ENCODE assay signal across 8 cellular contexts in genomic region chr22:37752189-37753061, GRCh38. TPM values are rescaled to one million over a fixed set of nuclear protein-coding genes. Genes with fewer than 3 reads are reported as not detected.
DNase-seq lines count a peak whose midpoint lies in the region; ATAC-seq, FAIRE-seq and TF ChIP-seq lines count a peak whose summit lies in the region.

No MANE protein-coding gene starts in this region.

- peak overlapping the region; percentile 58 for H3K4me2 ChIP-seq in IMR-90 (ENCODE audit: low read depth, low read length)
- H3K4me2 ChIP-seq in mammary epithelial cell (ENCODE audit: insufficient read depth, low read depth, low read length), result peak overlapping the region; percentile 56

- H4K91ac ChIP-seq in IMR-90 (ENCODE audit: insufficient read depth, low read depth, low read length), result peak overlapping the region; percentile 97

- H3K4me1 Mint-ChIP-seq in activated CD4-positive, alpha-beta T cell treated with anti-CD3 and anti-CD28 coated beads, Interleukin-2, amount 10 ng/mL, durations not matched to agents 7 days and 5 days, result peaks cover 16% of the 10 kb centered on the region
- peaks cover 10 to 22% (median 16%) of the 10 kb centered on the region in 4 donors for H3K4me1 Mint-ChIP-seq in naive thymus-derived CD8-positive, alpha-beta T cell

- H4K5ac ChIP-seq in IMR-90 (ENCODE audit: low read depth, low read length), result peak overlapping the region; percentile 36; the same call in 1 of the 2 replicates

- in situ Hi-C loops in IMR-90 (cut with MboI; ENCODE audit: low sequenced_read_pairs) (no loop called here), mammary epithelial cell (cut with MboI; ENCODE audit: low sequenced_read_pairs in 2 of 2) (no loop called here), GM13977 (cut with MboI; ENCODE audit: low pct_unique_long_range_greater_than_20kb, low sequenced_read_pairs, unreplicated experiment) (no loop called here)

- H3K56ac ChIP-seq in IMR-90 (ENCODE audit: extremely low read depth, insufficient read depth, low read length), result peak overlapping the region; percentile 36; the same call in 1 of the 2 replicates

- POLR2A ChIA-PET in IMR-90 (lab: Charles Lee; ENCODE audit: unreplicated experiment), result no interaction called here
- POLR2A ChIA-PET in activated CD4-positive, alpha-beta T cell treated with anti-CD3 and anti-CD28 coated beads, Interleukin-2, amount 10 ng/mL, durations not matched to agents 7 days and 5 days (lab: Charles Lee), result no interaction called here
- POLR2A ChIA-PET in naive thymus-derived CD8-positive, alpha-beta T cell (lab: Charles Lee), result interaction anchor here (0.9 kb wide), 1 partner anchor 9 kb away, joined by 3 read pairs; no protein-coding TSS in a partner anchor

- H3K4ac ChIP-seq in IMR-90 (ENCODE audit: low read depth, low read length), result peak overlapping the region; percentile 97

- BruUV-seq in IMR-90 (replicated peaks; lab: Mats Ljungman, UMichigan) (no TSS peak), mammary epithelial cell (replicated peaks; lab: Mats Ljungman, UMichigan) (no TSS peak)

- ATAC-seq in IMR-90 (ENCODE audit: low read depth) (peak; percentile 83), left lobe of liver (peak; percentile 79)
- ATAC-seq in naive thymus-derived CD8-positive, alpha-beta T cell, result no peak

- peaks cover 36% of the 10 kb centered on the region for H3K36me3 ChIP-seq in IMR-90 (ENCODE audit: control insufficient read depth, insufficient read depth, low read length)
- H3K36me3 ChIP-seq in mammary epithelial cell (ENCODE audit: insufficient read depth, low read length), result peaks cover 27% of the 10 kb centered on the region
- H3K36me3 ChIP-seq in thyroid gland, result peaks cover 21 to 24% of the 10 kb centered on the region in 2 donors

- peak overlapping the region; percentile 83 to 84 for H4K8ac ChIP-seq in IMR-90 (ENCODE audit: low read depth in 2 of 2, low read length in 2 of 2)

- H3K4me3 Mint-ChIP-seq in activated CD4-positive, alpha-beta T cell treated with anti-CD3 and anti-CD28 coated beads, Interleukin-2, amount 10 ng/mL, durations not matched to agents 7 days and 5 days, result no peak overlapping the region
- no peak overlapping the region for H3K4me3 Mint-ChIP-seq in naive thymus-derived CD8-positive, alpha-beta T cell

- TF ChIP-seq POLR2A in IMR-90 (IDR thresholded peaks at IDR 0.05; ENCODE audit: low read depth, low read length), result no peak
- TF ChIP-seq POLR2A in thyroid gland (IDR thresholded peaks at IDR 0.05), result peak in 1 of 2 donors; percentile 40
- no peak for TF ChIP-seq POLR2A in GM12891 (IDR thresholded peaks at IDR 0.05; ENCODE audit: low read depth, low read length)

- H3K9me3 Mint-ChIP-seq in activated CD4-positive, alpha-beta T cell treated with anti-CD3 and anti-CD28 coated beads, Interleukin-2, amount 10 ng/mL, durations not matched to agents 7 days and 5 days, result no peaks in the 10 kb centered on the region
- H3K9me3 Mint-ChIP-seq in naive thymus-derived CD8-positive, alpha-beta T cell, result no peaks in the 10 kb centered on the region

- FAIRE-seq in GM12891 (lab: Jason Lieb, UNC), result no peak

- peaks cover 26% of the 10 kb centered on the region for H3K9me1 ChIP-seq in IMR-90 (ENCODE audit: insufficient read depth, low read length)

- H2BK15ac ChIP-seq in IMR-90 (ENCODE audit: low read depth, low read length), result peak overlapping the region; percentile 97; the same call in 2 of the 3 replicates

- H3K27me3 ChIP-seq in IMR-90 (ENCODE audit: control insufficient read depth, insufficient read depth, low read length) (no peaks in the 10 kb centered on the region), mammary epithelial cell (ENCODE audit: insufficient read depth, low read length) (no peaks in the 10 kb centered on the region), thyroid gland (no peaks in the 10 kb centered on the region)

- H3K9me3 ChIP-seq in IMR-90 (ENCODE audit: control insufficient read depth, insufficient read depth, low read length) (no peaks in the 10 kb centered on the region), mammary epithelial cell (replicated peaks; ENCODE audit: insufficient read depth, low read length) (no peaks in the 10 kb centered on the region), thyroid gland (no peaks in the 10 kb centered on the region)

- H4K20me1 ChIP-seq in IMR-90 (ENCODE audit: insufficient read depth, low read length) (peaks cover 46% of the 10 kb centered on the region), mammary epithelial cell (ENCODE audit: insufficient read depth, low read length) (no peaks in the 10 kb centered on the region)

- peaks cover 68% of the 10 kb centered on the region for H3K79me2 ChIP-seq in mammary epithelial cell (ENCODE audit: insufficient read depth, low read length)

- H3K27ac Mint-ChIP-seq in activated CD4-positive, alpha-beta T cell treated with anti-CD3 and anti-CD28 coated beads, Interleukin-2, amount 10 ng/mL, durations not matched to agents 7 days and 5 days, result no peak overlapping the region
- no peak overlapping the region for H3K27ac Mint-ChIP-seq in naive thymus-derived CD8-positive, alpha-beta T cell

- H3K4me3 ChIP-seq in IMR-90 (ENCODE audit: insufficient read depth, low read depth, low read length) (no peak overlapping the region), mammary epithelial cell (replicated peaks in 1 of 3; ENCODE audit: insufficient read depth in 1 of 3, low read depth in 2 of 3, low read length in 3 of 3) (no peak overlapping the region), thyroid gland (replicated peaks in 1 of 3) (no peak overlapping the region)

- no peaks in the 10 kb centered on the region for H3K27me3 Mint-ChIP-seq in activated CD4-positive, alpha-beta T cell treated with anti-CD3 and anti-CD28 coated beads, Interleukin-2, amount 10 ng/mL, durations not matched to agents 7 days and 5 days
- no peaks in the 10 kb centered on the region for H3K27me3 Mint-ChIP-seq in naive thymus-derived CD8-positive, alpha-beta T cell

- 30% methylated on average over 5 of the region's 17 CpGs; no CpG with 5 or more reads in 1 of the 2 experiments for WGBS in IMR-90 (ENCODE audit: extremely low coverage in 2 of 2, insufficient read length in 1 of 2), 2 experiments
- 5% methylated on average over 12 of the region's 17 CpGs for WGBS in mammary epithelial cell (ENCODE audit: low coverage, missing lambda C conversion rate)
- WGBS in thyroid gland, 2 donors, result 16 to 19% methylated on average over 13 to 14 of the region's 17 CpGs

- intact Hi-C loops in IMR-90 (cut with micrococcal nuclease), result loop anchor here (1.0 kb wide), 1 partner anchor 129 kb away; no protein-coding TSS in a partner anchor
- intact Hi-C loops in mammary epithelial cell (cut with micrococcal nuclease), result loop anchor here (1.0 to 5.0 kb wide), 5 partner anchors 25 to 215 kb away; partner anchors contain the start of genes GCAT, GGA1 and LGALS1
- intact Hi-C loops in thyroid gland (cut with DNase I), result no loop called here

- peak overlapping the region; percentile 31 for H3K9ac ChIP-seq in IMR-90 (ENCODE audit: low read depth, low read length)
- H3K9ac ChIP-seq in mammary epithelial cell (ENCODE audit: insufficient read depth, low read length), result peak overlapping the region; percentile 36

- peak overlapping the region; percentile 93 for H2BK120ac ChIP-seq in IMR-90 (ENCODE audit: low read depth, low read length)

- peaks cover 52% of the 10 kb centered on the region for H3K4me1 ChIP-seq in IMR-90 (ENCODE audit: control insufficient read depth, insufficient read depth, low read length)
- peaks cover 80% of the 10 kb centered on the region for H3K4me1 ChIP-seq in mammary epithelial cell (ENCODE audit: insufficient read depth, low read length)
- H3K4me1 ChIP-seq in thyroid gland, result peaks cover 69 to 72% of the 10 kb centered on the region in 2 donors

- H2AK9ac ChIP-seq in IMR-90 (replicated peaks; ENCODE audit: low read depth, low read length, poor library complexity), result peak overlapping the region; percentile 94

- CTCF ChIA-PET in IMR-90 (lab: Yijun Ruan, JAX), result no interaction called here
- CTCF ChIA-PET in mammary epithelial cell (lab: Charles Lee; ENCODE audit: low non-redundant PET), result interaction anchor here (0.5 to 0.6 kb wide), 4 partner anchors 42 to 199 kb away, joined by 3 to 6 read pairs (median 6); no protein-coding TSS in a partner anchor
- CTCF ChIA-PET in activated CD4-positive, alpha-beta T cell treated with anti-CD3 and anti-CD28 coated beads, Interleukin-2, amount 10 ng/mL, durations not matched to agents 7 days and 5 days (lab: Charles Lee), result interaction anchor here (0.8 kb wide), 1 partner anchor 110 kb away, joined by 3 read pairs; no protein-coding TSS in a partner anchor

- H2AFZ ChIP-seq in IMR-90 (replicated peaks; ENCODE audit: low read length, poor library complexity) (peak overlapping the region; percentile 64), mammary epithelial cell (ENCODE audit: low read depth, low read length) (no peak overlapping the region)

- TF ChIP-seq RAD21 in IMR-90 (IDR thresholded peaks at IDR 0.05; ENCODE audit: low read length), result peak; percentile 18; the same call in 1 of the 2 replicates

- H3K27ac ChIP-seq in IMR-90 (ENCODE audit: insufficient read depth, low read length) (peak overlapping the region; percentile 83), mammary epithelial cell (ENCODE audit: insufficient read depth, low read depth, low read length) (peak overlapping the region; percentile 57), thyroid gland (peak overlapping the region; percentile 98 to 99 (median 99))

- dilution Hi-C loops in IMR-90 (cut with HindIII; ENCODE audit: low sequenced_read_pairs, unreplicated experiment) (no loop called here), mammary epithelial cell (cut with HindIII; ENCODE audit: low sequenced_read_pairs) (no loop called here)

- peak; percentile 15; the same call in 1 of the 2 replicates for TF ChIP-seq CTCF in IMR-90 (conservative IDR thresholded peaks at IDR 0.05; ENCODE audit: low read depth, low read length)
- TF ChIP-seq CTCF in mammary epithelial cell (conservative IDR thresholded peaks at IDR 0.05 in 1 of 2, IDR thresholded peaks at IDR 0.05 in 1 of 2; ENCODE audit: extremely low read depth in 1 of 2, insufficient read depth in 1 of 2, low read depth in 1 of 2, low read length in 2 of 2), result peak in 1 of 2 donors; percentile 19
- TF ChIP-seq CTCF in thyroid gland (IDR thresholded peaks at IDR 0.05), result peak in 3 of 6 experiments; percentile 7 to 37 (median 25)
- TF ChIP-seq CTCF in GM13977 (IDR thresholded peaks at IDR 0.05; ENCODE audit: extremely low read depth, insufficient read depth, missing control alignments), result no peak

- H3K18ac ChIP-seq in IMR-90 (ENCODE audit: low read depth, low read length), result peak overlapping the region; percentile 60; the same call in 1 of the 2 replicates

- H3K36me3 Mint-ChIP-seq in activated CD4-positive, alpha-beta T cell treated with anti-CD3 and anti-CD28 coated beads, Interleukin-2, amount 10 ng/mL, durations not matched to agents 7 days and 5 days (ENCODE audit: low read depth), result peaks cover 6% of the 10 kb centered on the region
- H3K36me3 Mint-ChIP-seq in naive thymus-derived CD8-positive, alpha-beta T cell, result peaks cover 0 to 13% (median 0%) of the 10 kb centered on the region in 3 donors

- peak overlapping the region; percentile 89 for H3K14ac ChIP-seq in IMR-90 (replicated peaks; ENCODE audit: low read depth, low read length)

- peak; percentile 85 for DNase-seq in IMR-90
- peak; percentile 99 for DNase-seq in mammary epithelial cell
- peak; percentile 92 for DNase-seq in left lobe of liver (ENCODE audit: low spot score)
- DNase-seq in thyroid gland, result peak; percentile 96 to 97
- DNase-seq in GM12891 (ENCODE audit: insufficient read length, low spot score), result no peak
- no peak for DNase-seq in activated CD4-positive, alpha-beta T cell treated with anti-CD3 and anti-CD28 coated beads, Interleukin-2, amount 10 ng/mL, durations not matched to agents 7 days and 5 days
- no peak for DNase-seq in naive thymus-derived CD8-positive, alpha-beta T cell
- no peak for DNase-seq in GM13977 (ENCODE audit: low spot score)

- peak overlapping the region; percentile 88 for H2BK5ac ChIP-seq in IMR-90 (ENCODE audit: low read depth, low read length, poor library complexity, severe bottlenecking)

- H2AK5ac ChIP-seq in IMR-90 (ENCODE audit: low read depth, low read length), result peak overlapping the region; percentile 99

- H3K79me1 ChIP-seq in IMR-90 (ENCODE audit: low read depth in 1 of 2, low read length in 2 of 2), result peaks cover 34 to 94% of the 10 kb centered on the region in 2 experiments; a peak in 3 of 4 replicates

- H2BK20ac ChIP-seq in IMR-90 (ENCODE audit: low read depth, low read length), result peak overlapping the region; percentile 86

- peak overlapping the region; percentile 90 for H3K23ac ChIP-seq in IMR-90 (ENCODE audit: low read depth, low read length)

RNA-seq across cellular contexts. Expression of gene GCAT, which starts 55.3 kb away (rescaled TPM):
- total RNA-seq in IMR-90 (2012; rRNA removed) (25.6 and 32.3 TPM in 2 replicates), mammary epithelial cell (10 to 100 TPM; 17.3 to 22.4 TPM), left lobe of liver (49.6 TPM), thyroid gland (10 to 100 TPM; 30.4 to 59.1 (median 38.2) TPM)
- polyA plus RNA-seq in IMR-90 (2012; rRNA removed) (20.6 and 26.2 TPM in 2 replicates), mammary epithelial cell (13.6 TPM)
- polyA plus RNA-seq in IMR-90 (2012; cell fraction: cytosol; rRNA removed), result 18.9 and 29.8 TPM in 2 replicates
- 15.8 and 38.2 TPM in 2 replicates for polyA plus RNA-seq in IMR-90 (2012; cell fraction: nucleus; rRNA removed; ENCODE audit: low replicate concordance)
- polyA minus RNA-seq in mammary epithelial cell, result 6.3 TPM
- 9.6 TPM for polyA plus RNA-seq in GM12891 (2012; ENCODE audit: low read depth, missing spikeins)
- 10 to 100 TPM; 10.4 to 12.0 TPM for total RNA-seq in activated CD4-positive, alpha-beta T cell treated with anti-CD3 and anti-CD28 coated beads, Interleukin-2, amount 10 ng/mL, durations not matched to agents 7 days and 5 days
- 1 to 10 TPM; 1.8 to 2.3 TPM for total RNA-seq in naive thymus-derived CD8-positive, alpha-beta T cell
- polyA plus RNA-seq in naive thymus-derived CD8-positive, alpha-beta T cell, result 1 to 10 TPM; 4.0 to 7.6 (median 7.1) TPM

RNA-seq across cellular contexts. Expression of gene TRIOBP, which starts 55.6 kb away (rescaled TPM):
- total RNA-seq in IMR-90 (2012; rRNA removed) (46.4 and 47.5 TPM in 2 replicates), mammary epithelial cell (100 to 1,000 TPM; 117 to 138 TPM), left lobe of liver (15.7 TPM), thyroid gland (100 to 1,000 TPM; 120 to 150 (median 140) TPM)
- polyA plus RNA-seq in IMR-90 (2012; rRNA removed) (65.5 and 69.8 TPM in 2 replicates), mammary epithelial cell (34.2 TPM)
- 66.8 and 79.6 TPM in 2 replicates for polyA plus RNA-seq in IMR-90 (2012; cell fraction: cytosol; rRNA removed)
- polyA plus RNA-seq in IMR-90 (2012; cell fraction: nucleus; rRNA removed; ENCODE audit: low replicate concordance), result 42.7 and 68.1 TPM in 2 replicates
- polyA minus RNA-seq in mammary epithelial cell, result 75.7 TPM
- 11.1 TPM for polyA plus RNA-seq in GM12891 (2012; ENCODE audit: low read depth, missing spikeins)
- 10 to 100 TPM; 44.1 to 53.5 TPM for total RNA-seq in activated CD4-positive, alpha-beta T cell treated with anti-CD3 and anti-CD28 coated beads, Interleukin-2, amount 10 ng/mL, durations not matched to agents 7 days and 5 days
- 10 to 100 TPM; 26.4 to 30.9 TPM for total RNA-seq in naive thymus-derived CD8-positive, alpha-beta T cell
- polyA plus RNA-seq in naive thymus-derived CD8-positive, alpha-beta T cell, result 10 to 100 TPM in 2 of 3 donors, 1 to 10 TPM in 1; 7.8 to 11.6 (median 10.7) TPM

Comparison
In these comparisons a context has a peak if more than half of its experiments do, and no peak if none do; other contexts are left out.
1. ATAC-seq: peak in IMR-90 (single experiment) and left lobe of liver (single experiment); none in naive thymus-derived CD8-positive, alpha-beta T cell (0 of 2).
2. DNase-seq: peak in IMR-90 (single experiment), mammary epithelial cell (single experiment), left lobe of liver (single experiment) and thyroid gland (2 of 2); none in GM12891 (single experiment), activated CD4-positive, alpha-beta T cell treated with anti-CD3 and anti-CD28 coated beads, Interleukin-2, amount 10 ng/mL, durations not matched to agents 7 days and 5 days (single experiment), naive thymus-derived CD8-positive, alpha-beta T cell (0 of 10) and GM13977 (single experiment).
3. Peak in every context shown above with its lines, with median percentiles within 50 percentile points of each other: H3K27ac ChIP-seq.